In the genomic region with DNA sequence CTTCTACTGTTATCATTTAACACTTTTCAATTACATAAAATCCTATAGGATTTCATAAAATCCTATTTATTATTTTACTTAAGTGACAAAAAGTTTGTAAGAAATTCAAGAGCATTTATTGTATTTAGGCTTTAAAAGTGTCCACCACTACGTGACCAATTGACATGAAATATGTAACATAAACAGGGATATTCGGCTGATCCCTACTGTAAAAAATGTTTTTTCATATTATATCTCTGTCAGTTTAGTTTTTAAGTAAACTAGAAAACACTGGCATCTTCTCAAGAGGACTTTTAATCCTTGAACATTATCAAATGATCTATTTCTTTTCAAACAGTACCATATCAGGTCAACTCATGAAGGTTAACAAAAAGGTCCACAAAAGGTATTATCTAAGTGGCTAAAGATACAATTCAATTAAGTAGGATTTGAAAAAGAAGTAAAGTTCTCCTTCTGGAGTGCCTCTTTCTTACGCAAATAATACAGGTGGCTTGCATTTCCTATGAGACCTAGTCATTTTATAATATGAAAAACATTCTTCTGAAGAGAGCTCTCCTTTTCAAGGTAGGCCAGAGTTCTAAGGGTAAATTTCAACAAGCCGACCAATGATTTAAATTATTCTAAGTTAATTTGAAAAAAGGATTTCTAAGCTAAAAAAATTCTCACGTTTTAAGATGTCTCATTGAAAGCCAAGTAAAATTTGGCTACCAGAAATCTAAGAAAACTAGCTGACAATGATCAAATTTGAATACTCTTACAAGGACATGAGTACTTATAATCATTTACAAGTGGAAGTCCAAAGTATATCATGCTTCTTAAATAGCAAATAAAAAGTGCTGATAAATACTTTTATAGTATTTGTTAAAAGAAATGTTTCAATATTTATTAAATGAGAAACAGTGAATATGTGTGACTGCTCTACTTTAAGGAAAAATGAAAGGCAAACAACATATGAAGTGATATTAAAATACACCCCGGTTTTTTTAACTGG, we compare ENCODE assay signal across 8 cellular contexts.
DNase-seq lines count a peak whose midpoint lies in the region; ATAC-seq and TF ChIP-seq lines count a peak whose summit lies in the region.

No MANE protein-coding gene starts in this region.

- peak overlapping the region; percentile 100 for H3K27ac Mint-ChIP-seq in activated T-cell treated with anti-CD3 and anti-CD28 coated beads, Interleukin-2, amount 50 U/mL, for 24 hours
- peak overlapping the region; percentile 98 for H3K27ac Mint-ChIP-seq in activated B cell treated with CpG ODN at 0.5 μM for 24 hours
- H3K27ac Mint-ChIP-seq in stimulated activated naive CD8-positive, alpha-beta T cell treated with anti-CD3 and anti-CD28 coated beads, Interleukin-15, amount 100 ng/mL, for 72 hours = peak overlapping the region; percentile 90 to 99

- intact Hi-C loops in activated B cell treated with CpG ODN at 0.5 μM for 24 hours (cut with micrococcal nuclease) = loop anchor here (5.0 kb wide), 6 partner anchors 449 to 1364 kb away; partner anchors contain the start of genes ADO, ARID5B and EGR2

- peak overlapping the region; percentile 95 for H3K4me3 Mint-ChIP-seq in activated T-cell treated with anti-CD3 and anti-CD28 coated beads, Interleukin-2, amount 50 U/mL, for 24 hours
- H3K4me3 Mint-ChIP-seq in activated B cell treated with CpG ODN at 0.5 μM for 24 hours = peak overlapping the region; percentile 99
- H3K4me3 Mint-ChIP-seq in stimulated activated naive CD8-positive, alpha-beta T cell treated with anti-CD3 and anti-CD28 coated beads, Interleukin-15, amount 100 ng/mL, for 72 hours = peak overlapping the region; percentile 70 to 92

- H2AFZ ChIP-seq in hepatocyte = no peak overlapping the region

- no peaks in the 10 kb centered on the region for H3K27me3 Mint-ChIP-seq in activated T-cell treated with anti-CD3 and anti-CD28 coated beads, Interleukin-2, amount 50 U/mL, for 24 hours
- no peaks in the 10 kb centered on the region for H3K27me3 Mint-ChIP-seq in activated B cell treated with CpG ODN at 0.5 μM for 24 hours
- no peaks in the 10 kb centered on the region for H3K27me3 Mint-ChIP-seq in stimulated activated naive CD8-positive, alpha-beta T cell treated with anti-CD3 and anti-CD28 coated beads, Interleukin-15, amount 100 ng/mL, for 72 hours

- H3K79me2 ChIP-seq in hepatocyte = peaks cover 86% of the 10 kb centered on the region

- H3K4me1 ChIP-seq in hepatocyte (ENCODE audit: insufficient read depth) = peaks cover 13% of the 10 kb centered on the region

- CTCF ChIA-PET in activated B cell treated with CpG ODN at 0.5 μM for 24 hours (lab: Charles Lee) = no interaction called here

- peaks cover 36% of the 10 kb centered on the region for H3K36me3 Mint-ChIP-seq in activated T-cell treated with anti-CD3 and anti-CD28 coated beads, Interleukin-2, amount 50 U/mL, for 24 hours (ENCODE audit: low read depth)
- H3K36me3 Mint-ChIP-seq in activated B cell treated with CpG ODN at 0.5 μM for 24 hours (ENCODE audit: low read depth) = peaks cover 37% of the 10 kb centered on the region

- POLR2A ChIA-PET in activated B cell treated with CpG ODN at 0.5 μM for 24 hours (lab: Charles Lee) = interaction anchor here (0.5 to 4.8 kb wide), 12 partner anchors 9 to 436 kb away, joined by 3 to 78 read pairs (median 4); partner anchors contain the start of genes JMJD1C, NRBF2 and REEP3

- H3K27ac ChIP-seq in hepatocyte = peak overlapping the region; percentile 95

- 7% methylated on average over 6 of the region's 6 CpGs for WGBS in hepatocyte (ENCODE audit: low lambda C conversion rate, missing lambda C conversion rate)

- H4K20me1 ChIP-seq in hepatocyte (ENCODE audit: insufficient read depth, poor library complexity, severe bottlenecking) = peaks cover 36% of the 10 kb centered on the region

- no peaks in the 10 kb centered on the region for H3K9me3 ChIP-seq in hepatocyte (ENCODE audit: low read depth)

- ATAC-seq in activated B cell treated with CpG ODN at 0.5 μM for 24 hours (ENCODE audit: low read depth) = no peak
- ATAC-seq in stimulated activated naive CD8-positive, alpha-beta T cell treated with anti-CD3 and anti-CD28 coated beads, Interleukin-15, amount 100 ng/mL, for 72 hours = no peak
- ATAC-seq in HG02678 (IDR thresholded peaks at IDR 0.05; ENCODE audit: unreplicated experiment) = no peak

- DNase-seq in activated T-cell treated with anti-CD3 and anti-CD28 coated beads, Interleukin-2, amount 50 U/mL, for 24 hours = no peak
- DNase-seq in activated T-cell treated with anti-CD3 and anti-CD28 coated beads, Interleukin-2, amount 50 U/mL, for 48 hours = no peak
- no peak for DNase-seq in activated B cell treated with CpG ODN at 0.5 μM for 24 hours
- DNase-seq in hepatocyte (ENCODE audit: low spot score) = no peak
- DNase-seq in stimulated activated naive CD8-positive, alpha-beta T cell treated with anti-CD3 and anti-CD28 coated beads, Interleukin-15, amount 100 ng/mL, for 72 hours = no peak
- no peak for DNase-seq in COLO668 (lab: John Stamatoyannopoulos, UW; ENCODE audit: unreplicated experiment)
- no peak for DNase-seq in NOMO-1 treated with dmso at 0.1 percent for 144 hours (lab: John Stamatoyannopoulos, UW; ENCODE audit: unreplicated experiment)

- H3K4me2 ChIP-seq in hepatocyte = peak overlapping the region; percentile 73

- H3K27me3 ChIP-seq in hepatocyte = no peaks in the 10 kb centered on the region

- H3K4me3 ChIP-seq in hepatocyte = peak overlapping the region; percentile 64

- no peaks in the 10 kb centered on the region for H3K9me2 ChIP-seq in hepatocyte (replicated peaks; ENCODE audit: insufficient read depth)

- H3K36me3 ChIP-seq in hepatocyte (replicated peaks; ENCODE audit: insufficient read depth, low read depth) = no peaks in the 10 kb centered on the region

- TF ChIP-seq CTCF in activated B cell treated with CpG ODN at 0.5 μM for 24 hours (IDR thresholded peaks at IDR 0.05) (no peak), hepatocyte (IDR thresholded peaks at IDR 0.05; ENCODE audit: poor library complexity) (no peak)

- H3K4me1 Mint-ChIP-seq in activated T-cell treated with anti-CD3 and anti-CD28 coated beads, Interleukin-2, amount 50 U/mL, for 24 hours (ENCODE audit: low read depth) = peaks cover 34% of the 10 kb centered on the region
- peaks cover 42% of the 10 kb centered on the region for H3K4me1 Mint-ChIP-seq in activated B cell treated with CpG ODN at 0.5 μM for 24 hours
- H3K4me1 Mint-ChIP-seq in stimulated activated naive CD8-positive, alpha-beta T cell treated with anti-CD3 and anti-CD28 coated beads, Interleukin-15, amount 100 ng/mL, for 72 hours = peaks cover 31% of the 10 kb centered on the region

- no peaks in the 10 kb centered on the region for H3K9me3 Mint-ChIP-seq in activated T-cell treated with anti-CD3 and anti-CD28 coated beads, Interleukin-2, amount 50 U/mL, for 24 hours
- H3K9me3 Mint-ChIP-seq in activated B cell treated with CpG ODN at 0.5 μM for 24 hours = no peaks in the 10 kb centered on the region
- H3K9me3 Mint-ChIP-seq in stimulated activated naive CD8-positive, alpha-beta T cell treated with anti-CD3 and anti-CD28 coated beads, Interleukin-15, amount 100 ng/mL, for 72 hours = no peaks in the 10 kb centered on the region
